19 cellular contexts compared by ENCODE assay signal in the genomic region with DNA sequence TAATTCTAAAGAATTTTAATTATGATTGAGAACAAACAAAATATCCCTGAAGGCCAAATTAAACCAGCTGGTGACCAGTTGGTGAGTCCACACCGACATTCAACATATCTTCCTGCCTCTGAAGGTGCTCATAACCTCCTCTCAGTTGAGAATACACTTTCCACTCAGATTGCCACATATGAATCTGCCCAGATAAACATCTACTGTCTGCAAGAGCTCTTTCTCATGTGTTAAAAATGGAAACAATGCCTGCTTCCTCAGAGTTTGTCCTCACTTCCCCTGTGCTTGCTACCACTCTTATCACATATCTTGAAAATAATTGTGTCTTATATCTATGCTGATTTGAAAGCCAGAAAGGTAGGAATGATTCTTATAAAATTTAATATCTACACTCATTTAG.
DNase-seq lines count a peak whose midpoint lies in the region; ATAC-seq, FAIRE-seq and TF ChIP-seq lines count a peak whose summit lies in the region.
"Had no signal": no experiment of that assay in that cellular context is flagged by ENCODE, and none has a peak within 500 bp of the region (broad histone marks: within the 10 kb centered on the region; RNA-seq: fewer than 3 reads in every experiment).

No MANE protein-coding gene starts in this region.

- H3K9ac ChIP-seq in IMR-90 (ENCODE audit: low read depth, low read length), result no peak overlapping the region

- H3K23ac ChIP-seq in IMR-90 (ENCODE audit: low read depth, low read length), result no peak overlapping the region

- peak overlapping the region; percentile 10; the same call in 1 of the 2 replicates for H3K4me2 ChIP-seq in IMR-90 (ENCODE audit: low read depth, low read length)

- TF ChIP-seq POLR2A in IMR-90 (IDR thresholded peaks at IDR 0.05; ENCODE audit: low read depth, low read length) (no peak), GM12892 (IDR thresholded peaks at IDR 0.05; ENCODE audit: low read depth, low read length) (no peak)

- H3K27ac Mint-ChIP-seq in activated T-helper 1 cell treated with anti-CD3 and anti-CD28 coated beads, Interleukin-12 subunit alpha, Interleukin-12 subunit beta, Interleukin-2, Interleukin-4 antibody, amounts not matched to agents 30 ng/mL and 10 ng/mL and 1 ng/mL, durations not matched to agents 14 hours and 24 hours and 36 hours, result no peak overlapping the region
- H3K27ac Mint-ChIP-seq: effector memory CD8-positive, alpha-beta T cell; nephron; stimulated activated naive CD8-positive, alpha-beta T cell treated with anti-CD3 and anti-CD28 coated beads, Interleukin-15, amount 100 ng/mL, for 72 hours; T-cell had no signal

- no peak for FAIRE-seq in GM12892 (lab: Jason Lieb, UNC)

- no peak overlapping the region; the same call in 1 of the 2 replicates for H3K27ac ChIP-seq in IMR-90 (ENCODE audit: insufficient read depth, low read length)
- H3K27ac ChIP-seq: body of pancreas, heart right ventricle, left lung had no signal

- H2AK9ac ChIP-seq in IMR-90 (replicated peaks; ENCODE audit: low read depth, low read length, poor library complexity), result no peak overlapping the region

- H2AK5ac ChIP-seq in IMR-90 (ENCODE audit: low read depth, low read length), result peak overlapping the region; percentile 67; the same call in 1 of the 2 replicates

- H3K56ac ChIP-seq in IMR-90 (ENCODE audit: extremely low read depth, insufficient read depth, low read length), result 0 out of 2 replicates have a peak overlapping the region, but pooled peaks have one; percentile 11

- H3K4me1 ChIP-seq in IMR-90 (ENCODE audit: control insufficient read depth, insufficient read depth, low read length), result peaks cover 3% of the 10 kb centered on the region
- H3K4me1 ChIP-seq: body of pancreas, left lung had no signal

- H3K36me3 ChIP-seq in IMR-90 (ENCODE audit: control insufficient read depth, insufficient read depth, low read length), result no peaks in the 10 kb centered on the region
- H3K36me3 ChIP-seq: heart right ventricle, left lung had no signal

- TF ChIP-seq CTCF in IMR-90 (conservative IDR thresholded peaks at IDR 0.05; ENCODE audit: low read depth, low read length), result no peak

- H2BK15ac ChIP-seq in IMR-90 (ENCODE audit: low read depth, low read length), result no peak overlapping the region

- H3K27me3 ChIP-seq in IMR-90 (ENCODE audit: control insufficient read depth, insufficient read depth, low read length), result no peaks in the 10 kb centered on the region
- H3K27me3 ChIP-seq: body of pancreas, heart right ventricle, left lung had no signal

- H3K4me3 Mint-ChIP-seq in activated T-helper 1 cell treated with anti-CD3 and anti-CD28 coated beads, Interleukin-12 subunit alpha, Interleukin-12 subunit beta, Interleukin-2, Interleukin-4 antibody, amounts not matched to agents 30 ng/mL and 10 ng/mL and 1 ng/mL, durations not matched to agents 14 hours and 24 hours and 36 hours, result no peak overlapping the region
- H3K4me3 Mint-ChIP-seq: effector memory CD8-positive, alpha-beta T cell; nephron; stimulated activated naive CD8-positive, alpha-beta T cell treated with anti-CD3 and anti-CD28 coated beads, Interleukin-15, amount 100 ng/mL, for 72 hours; T-cell had no signal

- no peak overlapping the region for H3K4me3 ChIP-seq in IMR-90 (ENCODE audit: insufficient read depth, low read depth, low read length)
- H3K4me3 ChIP-seq: body of pancreas, heart right ventricle, left lung had no signal

- DNase-seq in AG20443 (ENCODE audit: low spot score), result peak; percentile 30
- peak; percentile 60 for DNase-seq in IMR-90
- peak; percentile 88 for DNase-seq in amniotic epithelial cell (ENCODE audit: low read depth)
- DNase-seq in iris pigment epithelial cell (ENCODE audit: low read depth), result peak; percentile 77
- no peak for DNase-seq in activated CD4-positive, alpha-beta T cell treated with anti-CD3 and anti-CD28 coated beads for 1 hour
- DNase-seq in GM12892 (ENCODE audit: insufficient read length), result no peak
- no peak for DNase-seq in activated T-helper 1 cell treated with anti-CD3 and anti-CD28 coated beads, Interleukin-12 subunit alpha, Interleukin-12 subunit beta, Interleukin-2, Interleukin-4 antibody, amounts not matched to agents 30 ng/mL and 10 ng/mL and 1 ng/mL, durations not matched to agents 14 hours and 24 hours and 36 hours (ENCODE audit: low spot score)
- DNase-seq: activated CD4-positive, alpha-beta T cell treated with anti-CD3 and anti-CD28 coated beads for 48 hours; body of pancreas; C1 segment of cervical spinal cord; effector memory CD8-positive, alpha-beta T cell; heart right ventricle; left lung; NCI-H187 treated with DMSO at 0.1 percent for 48 hours; right cardiac atrium; stimulated activated naive CD8-positive, alpha-beta T cell treated with anti-CD3 and anti-CD28 coated beads, Interleukin-15, amount 100 ng/mL, for 72 hours; T-cell had no signal

- H4K5ac ChIP-seq in IMR-90 (ENCODE audit: low read depth, low read length), result no peak overlapping the region

- WGBS in IMR-90 (ENCODE audit: extremely low coverage in 2 of 2, insufficient read length in 1 of 2), 2 experiments, result no CpG with 5 or more reads among the region's 1 CpG

- CTCF ChIA-PET in IMR-90 (lab: Yijun Ruan, JAX), result no interaction called here

- H2BK120ac ChIP-seq in IMR-90 (ENCODE audit: low read depth, low read length), result no peak overlapping the region

- H3K36me3 Mint-ChIP-seq in activated T-helper 1 cell treated with anti-CD3 and anti-CD28 coated beads, Interleukin-12 subunit alpha, Interleukin-12 subunit beta, Interleukin-2, Interleukin-4 antibody, amounts not matched to agents 30 ng/mL and 10 ng/mL and 1 ng/mL, durations not matched to agents 14 hours and 24 hours and 36 hours (ENCODE audit: low read depth), result no peaks in the 10 kb centered on the region
- H3K36me3 Mint-ChIP-seq: T-cell had no signal

- H2BK20ac ChIP-seq in IMR-90 (ENCODE audit: low read depth, low read length), result no peak overlapping the region

- in situ Hi-C loops in IMR-90 (cut with MboI; ENCODE audit: low sequenced_read_pairs), result no loop called here

- no TSS peak for BruUV-seq in IMR-90 (replicated peaks; lab: Mats Ljungman, UMichigan)

- H4K20me1 ChIP-seq in IMR-90 (ENCODE audit: insufficient read depth, low read length), result no peaks in the 10 kb centered on the region

- H2AFZ ChIP-seq in IMR-90 (replicated peaks; ENCODE audit: low read length, poor library complexity), result no peak overlapping the region

- no peaks in the 10 kb centered on the region for H3K79me1 ChIP-seq in IMR-90 (ENCODE audit: low read depth in 1 of 2, low read length in 2 of 2)

- no peaks in the 10 kb centered on the region for H3K9me3 ChIP-seq in IMR-90 (ENCODE audit: control insufficient read depth, insufficient read depth, low read length)
- H3K9me3 ChIP-seq: body of pancreas, heart right ventricle, left lung had no signal

- no peak overlapping the region for H4K91ac ChIP-seq in IMR-90 (ENCODE audit: insufficient read depth, low read depth, low read length)

- dilution Hi-C loops in IMR-90 (cut with HindIII; ENCODE audit: low sequenced_read_pairs, unreplicated experiment), result no loop called here

- ATAC-seq in IMR-90 (ENCODE audit: low read depth) (peak; percentile 60), HG02973 (IDR thresholded peaks at IDR 0.05; ENCODE audit: unreplicated experiment) (no peak)
- ATAC-seq: body of pancreas; effector memory CD8-positive, alpha-beta T cell; heart right ventricle; left lung; right cardiac atrium; stimulated activated naive CD8-positive, alpha-beta T cell treated with anti-CD3 and anti-CD28 coated beads, Interleukin-15, amount 100 ng/mL, for 72 hours; T-cell had no signal

- H3K27me3 Mint-ChIP-seq in activated T-helper 1 cell treated with anti-CD3 and anti-CD28 coated beads, Interleukin-12 subunit alpha, Interleukin-12 subunit beta, Interleukin-2, Interleukin-4 antibody, amounts not matched to agents 30 ng/mL and 10 ng/mL and 1 ng/mL, durations not matched to agents 14 hours and 24 hours and 36 hours (ENCODE audit: insufficient read depth), result no peaks in the 10 kb centered on the region
- H3K27me3 Mint-ChIP-seq: effector memory CD8-positive, alpha-beta T cell; stimulated activated naive CD8-positive, alpha-beta T cell treated with anti-CD3 and anti-CD28 coated beads, Interleukin-15, amount 100 ng/mL, for 72 hours; T-cell had no signal

- H3K4me1 Mint-ChIP-seq in activated T-helper 1 cell treated with anti-CD3 and anti-CD28 coated beads, Interleukin-12 subunit alpha, Interleukin-12 subunit beta, Interleukin-2, Interleukin-4 antibody, amounts not matched to agents 30 ng/mL and 10 ng/mL and 1 ng/mL, durations not matched to agents 14 hours and 24 hours and 36 hours (ENCODE audit: low read depth), result no peaks in the 10 kb centered on the region
- H3K4me1 Mint-ChIP-seq: nephron; stimulated activated naive CD8-positive, alpha-beta T cell treated with anti-CD3 and anti-CD28 coated beads, Interleukin-15, amount 100 ng/mL, for 72 hours; T-cell had no signal

- H3K4ac ChIP-seq in IMR-90 (ENCODE audit: low read depth, low read length), result no peak overlapping the region

- H2BK5ac ChIP-seq in IMR-90 (ENCODE audit: low read depth, low read length, poor library complexity, severe bottlenecking), result peak overlapping the region; percentile 26

- TF ChIP-seq RAD21 in IMR-90 (IDR thresholded peaks at IDR 0.05; ENCODE audit: low read length), result no peak

- H3K9me3 Mint-ChIP-seq in activated T-helper 1 cell treated with anti-CD3 and anti-CD28 coated beads, Interleukin-12 subunit alpha, Interleukin-12 subunit beta, Interleukin-2, Interleukin-4 antibody, amounts not matched to agents 30 ng/mL and 10 ng/mL and 1 ng/mL, durations not matched to agents 14 hours and 24 hours and 36 hours, result no peaks in the 10 kb centered on the region
- H3K9me3 Mint-ChIP-seq: nephron; stimulated activated naive CD8-positive, alpha-beta T cell treated with anti-CD3 and anti-CD28 coated beads, Interleukin-15, amount 100 ng/mL, for 72 hours had no signal

- H3K9me1 ChIP-seq in IMR-90 (ENCODE audit: insufficient read depth, low read length), result no peaks in the 10 kb centered on the region

- intact Hi-C loops in IMR-90 (cut with micrococcal nuclease), result no loop called here
- intact Hi-C loops in activated T-helper 1 cell treated with anti-CD3 and anti-CD28 coated beads, Interleukin-12 subunit alpha, Interleukin-12 subunit beta, Interleukin-2, Interleukin-4 antibody, amounts not matched to agents 30 ng/mL and 10 ng/mL and 1 ng/mL, durations not matched to agents 14 hours and 24 hours and 36 hours (cut with micrococcal nuclease), result no loop called here

- POLR2A ChIA-PET in IMR-90 (lab: Charles Lee; ENCODE audit: unreplicated experiment), result no interaction called here

- no peak overlapping the region for H4K8ac ChIP-seq in IMR-90 (ENCODE audit: low read depth in 2 of 2, low read length in 2 of 2)

- no peak overlapping the region; the same call in 1 of the 2 replicates for H3K14ac ChIP-seq in IMR-90 (replicated peaks; ENCODE audit: low read depth, low read length)

- peak overlapping the region; percentile 69; the same call in 1 of the 2 replicates for H3K18ac ChIP-seq in IMR-90 (ENCODE audit: low read depth, low read length)

TF ChIP-seq in IMR-90, 13 proteins besides CTCF, POLR2A, EP300 and RAD21:
- TF ChIP-seq CEBPB (IDR thresholded peaks at IDR 0.05; ENCODE audit: low read depth, low read length) (peak; percentile 68), CHD1 (IDR thresholded peaks at IDR 0.05; ENCODE audit: low read depth, low read length) (no peak)

Comparison
In these comparisons a context has a peak if more than half of its experiments do, and no peak if none do; other contexts are left out.
1. DNase-seq: peak in AG20443 (single experiment), IMR-90 (single experiment), amniotic epithelial cell (single experiment) and iris pigment epithelial cell (single experiment); none in activated CD4-positive, alpha-beta T cell treated with anti-CD3 and anti-CD28 coated beads for 1 hour (single experiment), GM12892 (single experiment) and activated T-helper 1 cell treated with anti-CD3 and anti-CD28 coated beads, Interleukin-12 subunit alpha, Interleukin-12 subunit beta, Interleukin-2, Interleukin-4 antibody, amounts not matched to agents 30 ng/mL and 10 ng/mL and 1 ng/mL, durations not matched to agents 14 hours and 24 hours and 36 hours (single experiment).